In the genomic region with DNA sequence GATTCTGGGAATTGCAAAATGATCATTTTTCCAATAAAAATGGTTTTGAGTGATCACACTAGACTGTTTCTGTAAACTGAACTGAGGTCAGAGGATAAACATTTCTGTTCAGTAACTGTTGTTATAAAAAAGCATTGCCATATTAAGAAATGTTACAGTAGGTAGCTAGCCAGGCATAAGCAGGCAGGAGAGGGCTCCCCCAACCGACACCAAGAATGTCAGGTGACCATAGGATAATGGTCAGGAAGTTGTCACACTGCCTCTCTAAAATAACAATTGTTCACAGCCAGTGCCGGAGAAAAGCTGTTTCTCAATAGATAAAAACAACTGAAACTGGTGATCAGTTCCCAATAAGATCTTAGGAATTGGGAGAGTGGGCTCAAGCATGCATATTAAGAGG, we compare ENCODE assay signal across 20 cellular contexts.
A peak's percentile ranks its signal among the peaks of the same experiment; 100 is the strongest.
DNase-seq lines count a peak whose midpoint lies in the region; ATAC-seq and TF ChIP-seq lines count a peak whose summit lies in the region.
"Had no signal": no experiment of that assay in that cellular context is flagged by ENCODE, and none has a peak within 500 bp of the region (broad histone marks: within the 10 kb centered on the region; RNA-seq: fewer than 3 reads in every experiment).

No MANE protein-coding gene starts in this region.

- no peak overlapping the region for H3K23ac ChIP-seq in trophoblast cell (ENCODE audit: low read length)

- peaks cover 4% of the 10 kb centered on the region; the same call in 1 of the 2 replicates for H3K27me3 Mint-ChIP-seq in HFFc6 (ENCODE audit: insufficient read depth)
- H3K27me3 Mint-ChIP-seq: activated naive CD4-positive, alpha-beta T cell treated with anti-CD3 and anti-CD28 coated beads, Interleukin-2, amount 10 ng/mL, durations not matched to agents 7 days and 5 days; natural killer cell treated with Interleukin-12 subunit alpha and Interleukin-12 subunit beta and Interleukin-15 and Interleukin-18, amount 100 ng/mL, for 72 hours had no signal

- H3K36me3 ChIP-seq in brain microvascular endothelial cell (replicated peaks) (no peaks in the 10 kb centered on the region), trophoblast cell (ENCODE audit: control insufficient read depth in 1 of 2, insufficient read depth in 2 of 2, low read length in 2 of 2) (no peaks in the 10 kb centered on the region)
- H3K36me3 ChIP-seq: prostate gland, upper lobe of right lung had no signal

- peak overlapping the region; percentile 82 for H3K4me3 Mint-ChIP-seq in HFFc6
- H3K4me3 Mint-ChIP-seq: activated naive CD4-positive, alpha-beta T cell treated with anti-CD3 and anti-CD28 coated beads, Interleukin-2, amount 10 ng/mL, durations not matched to agents 7 days and 5 days; activated T-cell treated with anti-CD3 and anti-CD28 coated beads, Interleukin-2, amount 50 U/mL, for 72 hours; natural killer cell treated with Interleukin-12 subunit alpha and Interleukin-12 subunit beta and Interleukin-15 and Interleukin-18, amount 100 ng/mL, for 72 hours had no signal

- WGBS in trophoblast cell (ENCODE audit: extremely low coverage, insufficient coverage, insufficient read length): no CpG with 5 or more reads among the region's 2 CpGs

- H3K4me1 ChIP-seq in trophoblast cell (ENCODE audit: control insufficient read depth in 1 of 2, insufficient read depth in 2 of 2, low read length in 2 of 2): peaks cover 0 to 2% of the 10 kb centered on the region in 2 experiments
- H3K4me1 ChIP-seq: prostate gland, upper lobe of right lung had no signal

- no peaks in the 10 kb centered on the region for H3K9me3 Mint-ChIP-seq in HFFc6

- peak; percentile 36 for ATAC-seq in sciatic nerve
- ATAC-seq: activated T-cell treated with anti-CD3 and anti-CD28 coated beads, Interleukin-2, amount 50 U/mL, for 72 hours; natural killer cell treated with Interleukin-12 subunit alpha and Interleukin-12 subunit beta and Interleukin-15 and Interleukin-18, amount 100 ng/mL, for 72 hours; upper lobe of right lung had no signal

- no peaks in the 10 kb centered on the region for H3K9me3 ChIP-seq in trophoblast cell (ENCODE audit: insufficient read depth, low read depth, low read length)
- H3K9me3 ChIP-seq: prostate gland, upper lobe of right lung had no signal

- no peak overlapping the region for H2BK5ac ChIP-seq in trophoblast cell (ENCODE audit: low read depth, low read length, poor library complexity)

- H3K27ac Mint-ChIP-seq in HFFc6: peak overlapping the region; percentile 95
- H3K27ac Mint-ChIP-seq: activated naive CD4-positive, alpha-beta T cell treated with anti-CD3 and anti-CD28 coated beads, Interleukin-2, amount 10 ng/mL, durations not matched to agents 7 days and 5 days; activated T-cell treated with anti-CD3 and anti-CD28 coated beads, Interleukin-2, amount 50 U/mL, for 72 hours; natural killer cell treated with Interleukin-12 subunit alpha and Interleukin-12 subunit beta and Interleukin-15 and Interleukin-18, amount 100 ng/mL, for 72 hours had no signal

- H2AK5ac ChIP-seq in trophoblast cell (ENCODE audit: low read length): no peak overlapping the region

- no peaks in the 10 kb centered on the region for H3K36me3 Mint-ChIP-seq in HFFc6 (ENCODE audit: low read depth)
- H3K36me3 Mint-ChIP-seq: activated naive CD4-positive, alpha-beta T cell treated with anti-CD3 and anti-CD28 coated beads, Interleukin-2, amount 10 ng/mL, durations not matched to agents 7 days and 5 days had no signal

- H3K27me3 ChIP-seq in brain microvascular endothelial cell (replicated peaks): no peaks in the 10 kb centered on the region
- no peaks in the 10 kb centered on the region for H3K27me3 ChIP-seq in trophoblast cell (ENCODE audit: insufficient read depth, low read length)
- H3K27me3 ChIP-seq: upper lobe of right lung had no signal

- DNase-seq in HFFc6: no peak
- DNase-seq in brain microvascular endothelial cell: no peak
- DNase-seq in fibroblast of villous mesenchyme (ENCODE audit: low read depth): peak; percentile 49
- DNase-seq in sciatic nerve (ENCODE audit: low spot score): no peak
- no peak for DNase-seq in superior temporal gyrus (ENCODE audit: extremely low spot score)
- DNase-seq in NCI-H2029 treated with DMSO at 0.1 percent for 48 hours (lab: John Stamatoyannopoulos, UW): no peak
- DNase-seq in trophoblast cell: no peak
- DNase-seq in activated T-cell treated with anti-CD3 and anti-CD28 coated beads, Interleukin-2, amount 50 U/mL, for 48 hours: no peak
- DNase-seq: activated CD4-positive, CD25-positive, alpha-beta regulatory T cell treated with anti-CD3 and anti-CD28 coated beads, Interleukin-2, amount 50 U/mL, for 72 hours; activated naive CD4-positive, alpha-beta T cell treated with anti-CD3 and anti-CD28 coated beads, Interleukin-2, amount 10 ng/mL, durations not matched to agents 7 days and 5 days; activated T-cell treated with anti-CD3 and anti-CD28 coated beads, Interleukin-2, amount 50 U/mL, for 72 hours; DMS79 treated with DMSO at 0.1 percent for 48 hours; midbrain; NCI-H1417 treated with DMSO at 0.1 percent for 48 hours; NCI-H510A treated with DMSO at 0.1 percent for 48 hours; small intestine; stimulated activated CD4-positive, alpha-beta T cell treated with anti-CD3 and anti-CD28 coated beads, Interleukin-4, amount 100 ng/mL, for 4 hours; upper lobe of right lung had no signal

- H3K4me3 ChIP-seq in brain microvascular endothelial cell (ENCODE audit: low read depth, low read length) (no peak overlapping the region), fibroblast of villous mesenchyme (ENCODE audit: low read depth, low read length) (no peak overlapping the region), trophoblast cell (ENCODE audit: low read depth, low read length) (no peak overlapping the region)
- H3K4me3 ChIP-seq: prostate gland, upper lobe of right lung had no signal

- H4K8ac ChIP-seq in trophoblast cell (ENCODE audit: low read depth, low read length): no peak overlapping the region

- H4K12ac ChIP-seq in trophoblast cell (ENCODE audit: low read depth, low read length): no peak overlapping the region

- H3K79me1 ChIP-seq in trophoblast cell (ENCODE audit: low read length): no peaks in the 10 kb centered on the region

- intact Hi-C loops in sciatic nerve (cut with DNase I): no loop called here

- no peak overlapping the region for H3K4me2 ChIP-seq in trophoblast cell (ENCODE audit: low read length)

- no peak overlapping the region for H3K9ac ChIP-seq in trophoblast cell (ENCODE audit: low read length)

- TF ChIP-seq CTCF in HFFc6 (IDR thresholded peaks at IDR 0.05): no peak
- TF ChIP-seq CTCF in brain microvascular endothelial cell (IDR thresholded peaks at IDR 0.05; ENCODE audit: low read depth, low read length, missing control alignments): no peak
- no peak for TF ChIP-seq CTCF in fibroblast of villous mesenchyme (IDR thresholded peaks at IDR 0.05; ENCODE audit: insufficient read depth, low read depth, low read length)

- no peak overlapping the region for H4K91ac ChIP-seq in trophoblast cell (ENCODE audit: low read depth, low read length)

- no peak overlapping the region for H2BK12ac ChIP-seq in trophoblast cell (ENCODE audit: low read length)

- H2BK120ac ChIP-seq in trophoblast cell (ENCODE audit: insufficient read depth, low read length, poor library complexity): no peak overlapping the region

- peaks cover 42% of the 10 kb centered on the region for H3K4me1 Mint-ChIP-seq in HFFc6 (ENCODE audit: low read depth)
- H3K4me1 Mint-ChIP-seq: activated naive CD4-positive, alpha-beta T cell treated with anti-CD3 and anti-CD28 coated beads, Interleukin-2, amount 10 ng/mL, durations not matched to agents 7 days and 5 days had no signal

- no peak overlapping the region for H3K18ac ChIP-seq in trophoblast cell (ENCODE audit: low read length)

- no peak overlapping the region for H3K14ac ChIP-seq in trophoblast cell (ENCODE audit: low read length)

- H2AFZ ChIP-seq in trophoblast cell (ENCODE audit: insufficient read depth, low read length, poor library complexity): no peak overlapping the region

- peak overlapping the region; percentile 70 for H3K27ac ChIP-seq in brain microvascular endothelial cell
- no peak overlapping the region for H3K27ac ChIP-seq in trophoblast cell (ENCODE audit: low read depth, low read length)
- H3K27ac ChIP-seq: prostate gland, upper lobe of right lung had no signal

- H3K4ac ChIP-seq in trophoblast cell (ENCODE audit: low read depth, low read length): no peak overlapping the region

- no peaks in the 10 kb centered on the region for H3K79me2 ChIP-seq in trophoblast cell (ENCODE audit: control insufficient read depth, insufficient read depth, low read length, poor library complexity)

- in situ Hi-C loops in brain microvascular endothelial cell (cut with HindIII; ENCODE audit: low pct_ligation_motif_present, low sequenced_read_pairs): no loop called here
